In genomic region chr16:84138824-84139627, GRCh38 we compare ENCODE assay signal across 8 cellular contexts. TPM values are rescaled to one million over a fixed set of nuclear protein-coding genes. Genes with fewer than 3 reads are reported as not detected.
DNase-seq lines count a peak whose midpoint lies in the region; ATAC-seq and TF ChIP-seq lines count a peak whose summit lies in the region.

No MANE protein-coding gene starts in this region.

- TF ChIP-seq CTCF in HEK293 (tag by site-specific recombination; IDR thresholded peaks at IDR 0.05) (no peak), fibroblast of the aortic adventitia (IDR thresholded peaks at IDR 0.05; ENCODE audit: insufficient read depth, low read length) (no peak), body of pancreas (IDR thresholded peaks at IDR 0.05) (no peak)

- H3K4me1 ChIP-seq in HEK293 (ENCODE audit: control insufficient read depth, insufficient read depth, low read length) (peaks cover 7% of the 10 kb centered on the region; the same call in 1 of the 2 replicates), aorta (ENCODE audit: control insufficient read depth in 1 of 2, insufficient read depth in 2 of 2, low read length in 2 of 2) (no peaks in the 10 kb centered on the region), body of pancreas (peaks cover 6% of the 10 kb centered on the region)

- CTCF ChIA-PET in HEK293 (lab: Yijun Ruan, JAX): interaction anchor here (0.6 to 2.5 kb wide), 8 partner anchors 17 to 184 kb away, joined by 3 to 12 read pairs (median 4); partner anchors contain the start of gene TAF1C

- ATAC-seq in aorta (ENCODE audit: low FRiP score) (peak; percentile 24), body of pancreas (no peak), HG03175 (IDR thresholded peaks at IDR 0.05; ENCODE audit: unreplicated experiment) (no peak)

- H3K9me3 ChIP-seq in HEK293 (ENCODE audit: control insufficient read depth, insufficient read depth, low read depth, low read length) (no peaks in the 10 kb centered on the region), aorta (ENCODE audit: control insufficient read depth, low read length) (no peaks in the 10 kb centered on the region), body of pancreas (no peaks in the 10 kb centered on the region)

- H3K4me3 ChIP-seq in HEK293 (ENCODE audit: low read depth, low read length) (no peak overlapping the region), fibroblast of the aortic adventitia (ENCODE audit: low read depth, low read length) (no peak overlapping the region), aorta (ENCODE audit: low read length in 2 of 2) (no peak overlapping the region), body of pancreas (no peak overlapping the region)

- 76 to 77% methylated on average over 14 of the region's 14 CpGs for WGBS in aorta, 2 donors
- WGBS in body of pancreas, 2 donors: 71 to 76% methylated on average over 14 of the region's 14 CpGs

- intact Hi-C loops in aorta (cut with DNase I): no loop called here
- intact Hi-C loops in body of pancreas (cut with DNase I): no loop called here
- intact Hi-C loops in head of caudate nucleus (cut with DNase I): no loop called here

- POLR2A ChIA-PET in HEK293 (lab: Yijun Ruan, JAX): interaction anchor here (2.1 kb wide), 1 partner anchor 22 kb away, joined by 10 read pairs; the partner anchor contains the start of gene MBTPS1

- TF ChIP-seq POLR2A in body of pancreas (IDR thresholded peaks at IDR 0.05): no peak

- no peaks in the 10 kb centered on the region for H3K27me3 ChIP-seq in aorta (ENCODE audit: control insufficient read depth in 1 of 2, insufficient read depth in 2 of 2, low read length in 1 of 2)
- H3K27me3 ChIP-seq in body of pancreas: no peaks in the 10 kb centered on the region

- H3K36me3 ChIP-seq in HEK293 (ENCODE audit: control insufficient read depth in 2 of 2, insufficient read depth in 1 of 2, low read length in 2 of 2) (no peaks in the 10 kb centered on the region), aorta (ENCODE audit: control insufficient read depth in 1 of 2, insufficient read depth in 2 of 2, low read length in 1 of 2) (no peaks in the 10 kb centered on the region), body of pancreas (replicated peaks in 1 of 2; ENCODE audit: insufficient read depth in 1 of 2, low read depth in 2 of 2) (no peaks in the 10 kb centered on the region)

- H3K27ac ChIP-seq in HEK293 (ENCODE audit: extremely low read depth, low read depth, low read length): peak overlapping the region; percentile 10; the same call in 1 of the 2 replicates
- no peak overlapping the region for H3K27ac ChIP-seq in aorta (ENCODE audit: low read depth in 1 of 2, low read length in 2 of 2)
- no peak overlapping the region for H3K27ac ChIP-seq in body of pancreas

- DNase-seq in ELF-1 (ENCODE audit: low read depth, low spot score) (peak; percentile 40), NCI-H82 (lab: John Stamatoyannopoulos, UW) (peak; percentile 72), fibroblast of the aortic adventitia (ENCODE audit: low read depth) (peak; percentile 51), aorta (no peak), body of pancreas (no peak), head of caudate nucleus (no peak)

TF ChIP-seq in HEK293, 187 proteins besides CTCF, POLR2A, EP300 and RAD21 (continues in another document):
- TF ChIP-seq ZNF658 (tag by site-specific recombination; IDR thresholded peaks at IDR 0.05) (no peak), ZNF391 (tag by site-specific recombination; IDR thresholded peaks at IDR 0.05; ENCODE audit: borderline replicate concordance, low read depth) (peak; percentile 53; the same call in 1 of the 2 replicates), PRDM10 (tag by site-specific recombination; IDR thresholded peaks at IDR 0.05) (peak; percentile 72), ZSCAN23 (tag by site-specific recombination; IDR thresholded peaks at IDR 0.05) (no peak), ZNF785 (tag by site-specific recombination; IDR thresholded peaks at IDR 0.05) (no peak), ZNF560 (tag by site-specific recombination; IDR thresholded peaks at IDR 0.05; ENCODE audit: borderline replicate concordance) (no peak), ZBTB44 (tag by site-specific recombination; IDR thresholded peaks at IDR 0.05) (peak; percentile 87), ZFP3 (tag by site-specific recombination; IDR thresholded peaks at IDR 0.05; ENCODE audit: low read depth) (no peak), ZNF600 (tag by site-specific recombination; IDR thresholded peaks at IDR 0.05) (peak; percentile 77), TRIM28 (IDR thresholded peaks at IDR 0.05; ENCODE audit: borderline replicate concordance, low read length) (peak; percentile 42), ZNF558 (tag by site-specific recombination; IDR thresholded peaks at IDR 0.05) (peak; percentile 22; the same call in 1 of the 2 replicates), YY2 (tag by site-specific recombination; IDR thresholded peaks at IDR 0.05) (no peak), ZNF423 (tag by site-specific recombination; IDR thresholded peaks at IDR 0.05) (no peak), ZNF239 (tag by site-specific recombination; IDR thresholded peaks at IDR 0.05) (no peak), ZNF2 (tag by site-specific recombination; IDR thresholded peaks at IDR 0.05) (no peak), ZNF585B (tag by site-specific recombination; IDR thresholded peaks at IDR 0.05) (no peak), ZNF776 (tag by site-specific recombination; IDR thresholded peaks at IDR 0.05; ENCODE audit: borderline replicate concordance) (no peak)

RNA-seq across cellular contexts. Expression of gene HSDL1, which starts 6.0 kb away (rescaled TPM):
- total RNA-seq in fibroblast of the aortic adventitia (ENCODE audit: low replicate concordance): 12.5 and 18.7 TPM in 2 replicates
- 10 to 100 TPM; 14.6 to 20.5 TPM for total RNA-seq in aorta
- polyA plus RNA-seq in aorta: 10 to 100 TPM; 11.4 to 19.0 TPM
- 1 to 10 TPM; 6.3 to 8.0 TPM for total RNA-seq in body of pancreas

RNA-seq across cellular contexts. Expression of gene DNAAF1, which starts 6.1 kb away (rescaled TPM):
- 0.09 TPM in 1 of 2 replicates, not detected in the other for total RNA-seq in fibroblast of the aortic adventitia (ENCODE audit: low replicate concordance)
- under 1 TPM; 0.19 to 0.48 TPM for total RNA-seq in aorta
- 1 to 10 TPM in 1 of 2 donors, not detected in 1; 1.4 TPM for polyA plus RNA-seq in aorta
- total RNA-seq in body of pancreas: 1 to 10 TPM in 1 of 2 donors, under 1 TPM in 1; 0.99 to 1.3 TPM

RNA-seq across cellular contexts. Expression of gene MBTPS1, which starts 22.3 kb away (rescaled TPM):
- 61.1 and 89.0 TPM in 2 replicates for total RNA-seq in fibroblast of the aortic adventitia (ENCODE audit: low replicate concordance)
- 100 to 1,000 TPM in 1 of 2 donors, 10 to 100 TPM in 1; 75.0 to 108 TPM for total RNA-seq in aorta
- polyA plus RNA-seq in aorta: 10 to 100 TPM; 28.9 to 68.3 TPM
- 10 to 100 TPM; 58.9 to 75.5 TPM for total RNA-seq in body of pancreas

RNA-seq across cellular contexts. Expression of gene TAF1C, which starts 47.8 kb away (rescaled TPM):
- total RNA-seq in fibroblast of the aortic adventitia (ENCODE audit: low replicate concordance) (19.4 and 20.6 TPM in 2 replicates), aorta (10 to 100 TPM; 46.6 to 50.9 TPM), body of pancreas (10 to 100 TPM; 33.5 to 80.8 TPM)
- 10 to 100 TPM in 1 of 2 donors, 1 to 10 TPM in 1; 8.4 to 80.9 TPM for polyA plus RNA-seq in aorta

RNA-seq across cellular contexts. Expression of gene ADAD2, which starts 51.9 kb away (rescaled TPM):
- total RNA-seq in fibroblast of the aortic adventitia (ENCODE audit: low replicate concordance) (not detected in 2 replicates), aorta (under 1 TPM in 1 of 2 donors, not detected in 1; 0.33 TPM), body of pancreas (1 to 10 TPM in 1 of 2 donors, not detected in 1; 4.0 TPM)
- 1 to 10 TPM in 1 of 2 donors, not detected in 1; 1.0 TPM for polyA plus RNA-seq in aorta

Comparison
In these comparisons a context has a peak if more than half of its experiments do, and no peak if none do; other contexts are left out.
1. DNase-seq: peak in ELF-1 (single experiment), NCI-H82 (single experiment) and fibroblast of the aortic adventitia (single experiment); none in aorta (0 of 2), body of pancreas (0 of 4) and head of caudate nucleus (0 of 42).